In the genomic region with DNA sequence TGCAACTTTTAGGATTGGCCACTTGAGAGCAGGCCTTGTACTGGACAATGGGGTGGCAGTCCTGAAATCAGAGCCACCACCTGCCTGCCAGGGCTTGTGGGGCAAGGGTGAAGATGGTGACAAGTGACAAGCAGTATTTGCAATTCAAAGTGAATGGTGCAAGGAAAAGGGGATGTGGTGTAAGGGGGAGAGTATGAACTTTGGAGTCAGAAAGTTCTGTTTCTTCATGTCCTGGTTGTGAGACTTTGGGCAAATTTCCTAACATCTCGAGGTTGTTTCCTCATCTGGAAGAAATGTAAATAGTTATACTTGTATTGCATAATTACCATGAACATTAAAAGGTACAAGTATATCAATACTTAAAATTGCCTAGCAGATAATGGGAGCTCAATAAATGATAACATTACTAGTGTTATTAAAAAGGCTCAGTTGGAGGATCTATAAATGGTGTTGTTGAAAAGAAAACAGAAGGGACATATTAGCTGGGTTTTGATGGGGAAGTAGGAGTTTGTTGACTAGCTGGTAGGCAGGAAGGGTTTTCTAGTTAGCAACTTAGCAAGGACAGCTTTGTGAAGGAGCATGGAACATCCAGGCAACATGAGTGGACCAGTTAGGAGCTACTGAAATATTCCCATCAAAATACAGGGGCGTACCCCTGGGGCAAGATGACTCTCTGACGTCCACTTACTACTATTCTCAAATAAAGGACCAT, we compare ENCODE assay signal across 1 cellular context.
TF ChIP-seq lines count a peak whose summit lies in the region.

No MANE protein-coding gene starts in this region.

TF ChIP-seq in HepG2, 621 proteins besides CTCF, POLR2A, EP300 and RAD21 (continued from another document and continues in another):
- TF ChIP-seq FOXK2 (IDR thresholded peaks at IDR 0.05) (0 out of 2 replicates have a peak, but pooled peaks have one; percentile 32), ZBTB10 (CRISPR knock-in tag; IDR thresholded peaks at IDR 0.05; ENCODE audit: borderline replicate concordance) (no peak), TAF1 (CRISPR knock-in tag; IDR thresholded peaks at IDR 0.05) (no peak), KAT8 (CRISPR knock-in tag; IDR thresholded peaks at IDR 0.05) (0 out of 2 replicates have a peak, but pooled peaks have one; percentile 14), ZNF12 (CRISPR knock-in tag; IDR thresholded peaks at IDR 0.05) (peak; percentile 76), MED1 (CRISPR knock-in tag; IDR thresholded peaks at IDR 0.05) (peak; percentile 63), ZNF552 (CRISPR knock-in tag; IDR thresholded peaks at IDR 0.05; ENCODE audit: borderline replicate concordance) (no peak), SNAPC2 (CRISPR knock-in tag; IDR thresholded peaks at IDR 0.05) (no peak), FOXP1 (IDR thresholded peaks at IDR 0.05) (0 out of 2 replicates have a peak, but pooled peaks have one; percentile 8), FOXP1 (CRISPR knock-in tag; IDR thresholded peaks at IDR 0.05) (peak; percentile 41; the same call in 1 of the 2 replicates), ZNF446 (CRISPR knock-in tag; IDR thresholded peaks at IDR 0.05) (no peak), TSC22D2 (CRISPR knock-in tag; IDR thresholded peaks at IDR 0.05; ENCODE audit: borderline replicate concordance) (no peak), CCDC6 (CRISPR knock-in tag; IDR thresholded peaks at IDR 0.05) (no peak; the same call in 1 of the 2 replicates), ELF1 (CRISPR knock-in tag; IDR thresholded peaks at IDR 0.05) (0 out of 2 replicates have a peak, but pooled peaks have one; percentile 28), CAMTA2 (CRISPR knock-in tag; IDR thresholded peaks at IDR 0.05; ENCODE audit: borderline replicate concordance) (no peak), REPIN1 (CRISPR knock-in tag; IDR thresholded peaks at IDR 0.05; ENCODE audit: borderline replicate concordance, low read depth) (0 out of 2 replicates have a peak, but pooled peaks have one; percentile 33), E2F1 (CRISPR knock-in tag; IDR thresholded peaks at IDR 0.05) (no peak), MEF2D (CRISPR knock-in tag; IDR thresholded peaks at IDR 0.05) (no peak), ZGPAT (CRISPR knock-in tag; IDR thresholded peaks at IDR 0.05) (peak; percentile 71; the same call in 1 of the 2 replicates), ZNF800 (CRISPR knock-in tag; IDR thresholded peaks at IDR 0.05) (no peak), TCF7 (IDR thresholded peaks at IDR 0.05; ENCODE audit: low read depth) (no peak), ZNF407 (CRISPR knock-in tag; IDR thresholded peaks at IDR 0.05; ENCODE audit: not compliant biosample characterization) (no peak), SOX13 (IDR thresholded peaks at IDR 0.05) (no peak; the same call in 1 of the 2 replicates), SOX13 (CRISPR knock-in tag; conservative IDR thresholded peaks at IDR 0.05 in 1 of 2, IDR thresholded peaks at IDR 0.05 in 1 of 2) (peak in 1 of 2 experiments; percentile 55; a peak in 1 of 4 replicates), ZC3H13 (CRISPR knock-in tag; IDR thresholded peaks at IDR 0.05) (no peak), ZNF10 (CRISPR knock-in tag; IDR thresholded peaks at IDR 0.05; ENCODE audit: borderline replicate concordance, low read depth) (no peak), HES4 (CRISPR knock-in tag; IDR thresholded peaks at IDR 0.05; ENCODE audit: borderline replicate concordance) (no peak), NCOA5 (CRISPR knock-in tag; IDR thresholded peaks at IDR 0.05) (no peak), TRIM24 (CRISPR knock-in tag; IDR thresholded peaks at IDR 0.05) (peak; percentile 90; the same call in 1 of the 2 replicates), SRSF4 (IDR thresholded peaks at IDR 0.05; ENCODE audit: low read depth, low read length, poor library complexity, severe bottlenecking) (no peak), DNMT3B (CRISPR knock-in tag; conservative IDR thresholded peaks at IDR 0.05) (0 out of 2 replicates have a peak, but pooled peaks have one; percentile 68), ATF1 (CRISPR knock-in tag; IDR thresholded peaks at IDR 0.05) (no peak), POGZ (CRISPR knock-in tag; IDR thresholded peaks at IDR 0.05) (peak; percentile 39; the same call in 1 of the 2 replicates), EEA1 (CRISPR knock-in tag; IDR thresholded peaks at IDR 0.05; ENCODE audit: borderline replicate concordance) (no peak), ZSCAN12 (CRISPR knock-in tag; IDR thresholded peaks at IDR 0.05) (no peak), MEIS2 (CRISPR knock-in tag; IDR thresholded peaks at IDR 0.05) (no peak), PHB2 (IDR thresholded peaks at IDR 0.05; ENCODE audit: partially characterized antibody) (no peak), ZNF235 (CRISPR knock-in tag; IDR thresholded peaks at IDR 0.05; ENCODE audit: borderline replicate concordance) (no peak), SMAD3 (CRISPR knock-in tag; IDR thresholded peaks at IDR 0.05) (peak; percentile 93)
- TF ChIP-seq, protein P1, sequence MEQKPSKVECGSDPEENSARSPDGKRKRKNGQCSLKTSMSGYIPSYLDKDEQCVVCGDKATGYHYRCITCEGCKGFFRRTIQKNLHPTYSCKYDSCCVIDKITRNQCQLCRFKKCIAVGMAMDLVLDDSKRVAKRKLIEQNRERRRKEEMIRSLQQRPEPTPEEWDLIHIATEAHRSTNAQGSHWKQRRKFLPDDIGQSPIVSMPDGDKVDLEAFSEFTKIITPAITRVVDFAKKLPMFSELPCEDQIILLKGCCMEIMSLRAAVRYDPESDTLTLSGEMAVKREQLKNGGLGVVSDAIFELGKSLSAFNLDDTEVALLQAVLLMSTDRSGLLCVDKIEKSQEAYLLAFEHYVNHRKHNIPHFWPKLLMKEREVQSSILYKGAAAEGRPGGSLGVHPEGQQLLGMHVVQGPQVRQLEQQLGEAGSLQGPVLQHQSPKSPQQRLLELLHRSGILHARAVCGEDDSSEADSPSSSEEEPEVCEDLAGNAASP (CRISPR knock-in tag; IDR thresholded peaks at IDR 0.05; ENCODE audit: borderline replicate concordance), result 0 out of 2 replicates have a peak, but pooled peaks have one; percentile 28
- TF ChIP-seq, protein P2, sequence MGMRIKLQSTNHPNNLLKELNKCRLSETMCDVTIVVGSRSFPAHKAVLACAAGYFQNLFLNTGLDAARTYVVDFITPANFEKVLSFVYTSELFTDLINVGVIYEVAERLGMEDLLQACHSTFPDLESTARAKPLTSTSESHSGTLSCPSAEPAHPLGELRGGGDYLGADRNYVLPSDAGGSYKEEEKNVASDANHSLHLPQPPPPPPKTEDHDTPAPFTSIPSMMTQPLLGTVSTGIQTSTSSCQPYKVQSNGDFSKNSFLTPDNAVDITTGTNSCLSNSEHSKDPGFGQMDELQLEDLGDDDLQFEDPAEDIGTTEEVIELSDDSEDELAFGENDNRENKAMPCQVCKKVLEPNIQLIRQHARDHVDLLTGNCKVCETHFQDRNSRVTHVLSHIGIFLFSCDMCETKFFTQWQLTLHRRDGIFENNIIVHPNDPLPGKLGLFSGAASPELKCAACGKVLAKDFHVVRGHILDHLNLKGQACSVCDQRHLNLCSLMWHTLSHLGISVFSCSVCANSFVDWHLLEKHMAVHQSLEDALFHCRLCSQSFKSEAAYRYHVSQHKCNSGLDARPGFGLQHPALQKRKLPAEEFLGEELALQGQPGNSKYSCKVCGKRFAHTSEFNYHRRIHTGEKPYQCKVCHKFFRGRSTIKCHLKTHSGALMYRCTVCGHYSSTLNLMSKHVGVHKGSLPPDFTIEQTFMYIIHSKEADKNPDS (CRISPR knock-in tag; IDR thresholded peaks at IDR 0.05), result no peak
